Comparison of ENCODE assay signal across 16 cellular contexts in genomic region chr6:111971181-111971829, GRCh38.
DNase-seq lines count a peak whose midpoint lies in the region; ATAC-seq and TF ChIP-seq lines count a peak whose summit lies in the region.
"Had no signal": no experiment of that assay in that cellular context is flagged by ENCODE, and none has a peak within 500 bp of the region (broad histone marks: within the 10 kb centered on the region; RNA-seq: fewer than 3 reads in every experiment).

No MANE protein-coding gene starts in this region.

- in situ Hi-C loops in IMR-90 (cut with MboI; ENCODE audit: low sequenced_read_pairs) (no loop called here), mammary epithelial cell (cut with MboI; ENCODE audit: low sequenced_read_pairs in 2 of 2) (no loop called here)

- DNase-seq in CD4-positive, CD25-positive, alpha-beta regulatory T cell = no peak
- DNase-seq in IMR-90 (no peak), mammary epithelial cell (no peak), GM10266 (ENCODE audit: extremely low spot score) (no peak), BE2C (no peak)
- DNase-seq: central memory CD4-positive, alpha-beta T cell; DMS53; effector CD8-positive, alpha-beta T cell; NCI-H2029; NCI-H524 treated with DMSO at 0.1 percent for 48 hours; nephron progenitor cell; psoas muscle; stimulated activated CD4-positive, alpha-beta T cell treated with anti-CD3 and anti-CD28 coated beads, Interleukin-4, amount 100 ng/mL, for 4 hours; substantia nigra had no signal

- H2AK5ac ChIP-seq in IMR-90 (ENCODE audit: low read depth, low read length) = peak overlapping the region; percentile 40

- H3K4me1 ChIP-seq in CD4-positive, CD25-positive, alpha-beta regulatory T cell (ENCODE audit: control insufficient read depth, insufficient read depth, low read length, poor library complexity, severe bottlenecking) = peaks cover 37% of the 10 kb centered on the region
- H3K4me1 ChIP-seq in IMR-90 (ENCODE audit: control insufficient read depth, insufficient read depth, low read length) (peaks cover 9% of the 10 kb centered on the region), mammary epithelial cell (ENCODE audit: insufficient read depth, low read length) (peaks cover 30% of the 10 kb centered on the region), parathyroid adenoma (no peaks in the 10 kb centered on the region), BE2C (0 out of 2 replicates have a peak, but pooled peaks cover 3% of the 10 kb centered on the region)
- H3K4me1 ChIP-seq: psoas muscle had no signal

- H3K79me2 ChIP-seq in mammary epithelial cell (ENCODE audit: insufficient read depth, low read length) (no peaks in the 10 kb centered on the region), parathyroid adenoma (no peaks in the 10 kb centered on the region)

- no peak overlapping the region for H2AK9ac ChIP-seq in IMR-90 (replicated peaks; ENCODE audit: low read depth, low read length, poor library complexity)

- TF ChIP-seq POLR2A in IMR-90 (IDR thresholded peaks at IDR 0.05; ENCODE audit: low read depth, low read length) = no peak

- peaks cover 9% of the 10 kb centered on the region; the same call in 1 of the 2 replicates for H3K9me1 ChIP-seq in IMR-90 (ENCODE audit: insufficient read depth, low read length)

- H3K56ac ChIP-seq in IMR-90 (ENCODE audit: extremely low read depth, insufficient read depth, low read length) = no peak overlapping the region

- POLR2A ChIA-PET in IMR-90 (lab: Charles Lee; ENCODE audit: unreplicated experiment) = no interaction called here

- H3K36me3 Mint-ChIP-seq in CD4-positive, CD25-positive, alpha-beta regulatory T cell = no peaks in the 10 kb centered on the region

- no peak overlapping the region for H2BK5ac ChIP-seq in IMR-90 (ENCODE audit: low read depth, low read length, poor library complexity, severe bottlenecking)

- dilution Hi-C loops in IMR-90 (cut with HindIII; ENCODE audit: low sequenced_read_pairs, unreplicated experiment) (no loop called here), mammary epithelial cell (cut with HindIII; ENCODE audit: low sequenced_read_pairs) (loop anchor here (10.0 kb wide), 1 partner anchor 63 kb away; no protein-coding TSS in a partner anchor)

- no peak overlapping the region for H3K4me3 Mint-ChIP-seq in CD4-positive, CD25-positive, alpha-beta regulatory T cell
- H3K4me3 Mint-ChIP-seq: nephron progenitor cell had no signal

- H4K20me1 ChIP-seq in IMR-90 (ENCODE audit: insufficient read depth, low read length) (no peaks in the 10 kb centered on the region), mammary epithelial cell (ENCODE audit: insufficient read depth, low read length) (no peaks in the 10 kb centered on the region)

- BruUV-seq in IMR-90 (replicated peaks; lab: Mats Ljungman, UMichigan) (no TSS peak), mammary epithelial cell (replicated peaks; lab: Mats Ljungman, UMichigan) (no TSS peak)

- H3K27ac ChIP-seq in CD4-positive, CD25-positive, alpha-beta regulatory T cell (ENCODE audit: insufficient read depth, low read length, poor library complexity, severe bottlenecking) = no peak overlapping the region
- H3K27ac ChIP-seq in IMR-90 (ENCODE audit: insufficient read depth, low read length) (no peak overlapping the region), mammary epithelial cell (ENCODE audit: insufficient read depth, low read depth, low read length) (peak overlapping the region; percentile 99), parathyroid adenoma (no peak overlapping the region)
- H3K27ac ChIP-seq: psoas muscle had no signal

- H3K36me3 ChIP-seq in CD4-positive, CD25-positive, alpha-beta regulatory T cell (ENCODE audit: control insufficient read depth, insufficient read depth, low read length) = no peaks in the 10 kb centered on the region
- H3K36me3 ChIP-seq in IMR-90 (ENCODE audit: control insufficient read depth, insufficient read depth, low read length) (no peaks in the 10 kb centered on the region), mammary epithelial cell (ENCODE audit: insufficient read depth, low read length) (no peaks in the 10 kb centered on the region), parathyroid adenoma (ENCODE audit: control insufficient read depth, insufficient read depth, low read length) (no peaks in the 10 kb centered on the region), BE2C (no peaks in the 10 kb centered on the region)

- H3K4me2 ChIP-seq in IMR-90 (ENCODE audit: low read depth, low read length) = no peak overlapping the region
- H3K4me2 ChIP-seq in mammary epithelial cell (ENCODE audit: insufficient read depth, low read depth, low read length) = no peak overlapping the region
- no peak overlapping the region for H3K4me2 ChIP-seq in parathyroid adenoma (ENCODE audit: low read length)

- peaks cover 22 to 60% (median 30%) of the 10 kb centered on the region in 4 donors for H3K4me1 Mint-ChIP-seq in CD4-positive, CD25-positive, alpha-beta regulatory T cell

- peak overlapping the region; percentile 30 for H2BK20ac ChIP-seq in IMR-90 (ENCODE audit: low read depth, low read length)

- peak overlapping the region in 2 of 3 donors; percentile 87 to 98 for H3K27ac Mint-ChIP-seq in CD4-positive, CD25-positive, alpha-beta regulatory T cell
- H3K27ac Mint-ChIP-seq: nephron progenitor cell had no signal

- no peaks in the 10 kb centered on the region for H3K9me3 ChIP-seq in CD4-positive, CD25-positive, alpha-beta regulatory T cell (ENCODE audit: control insufficient read depth in 2 of 2, low read length in 2 of 2)
- H3K9me3 ChIP-seq in IMR-90 (ENCODE audit: control insufficient read depth, insufficient read depth, low read length) (no peaks in the 10 kb centered on the region), mammary epithelial cell (replicated peaks; ENCODE audit: insufficient read depth, low read length) (no peaks in the 10 kb centered on the region), parathyroid adenoma (ENCODE audit: control insufficient read depth, low read length) (no peaks in the 10 kb centered on the region), BE2C (no peaks in the 10 kb centered on the region)
- H3K9me3 ChIP-seq: psoas muscle had no signal

- no peak for TF ChIP-seq RAD21 in IMR-90 (IDR thresholded peaks at IDR 0.05; ENCODE audit: low read length)

- intact Hi-C loops in IMR-90 (cut with micrococcal nuclease) (loop anchor here (5.0 kb wide), 1 partner anchor 99 kb away; the partner anchor contains the start of gene FYN), mammary epithelial cell (cut with micrococcal nuclease) (no loop called here)

- no peak overlapping the region for H3K23ac ChIP-seq in IMR-90 (ENCODE audit: low read depth, low read length)

- peak overlapping the region; percentile 49; the same call in 1 of the 2 replicates for H3K4ac ChIP-seq in IMR-90 (ENCODE audit: low read depth, low read length)

- no peaks in the 10 kb centered on the region for H3K27me3 ChIP-seq in CD4-positive, CD25-positive, alpha-beta regulatory T cell (ENCODE audit: control insufficient read depth, insufficient read depth, low read length)
- H3K27me3 ChIP-seq in IMR-90 (ENCODE audit: control insufficient read depth, insufficient read depth, low read length) = peaks cover 2% of the 10 kb centered on the region; the same call in 1 of the 2 replicates
- no peaks in the 10 kb centered on the region for H3K27me3 ChIP-seq in mammary epithelial cell (ENCODE audit: insufficient read depth, low read length)
- no peaks in the 10 kb centered on the region for H3K27me3 ChIP-seq in parathyroid adenoma (ENCODE audit: control insufficient read depth, insufficient read depth, low read length)
- H3K27me3 ChIP-seq in BE2C = no peaks in the 10 kb centered on the region

- no peak overlapping the region for H2BK120ac ChIP-seq in IMR-90 (ENCODE audit: low read depth, low read length)

- no peak overlapping the region for H4K8ac ChIP-seq in IMR-90 (ENCODE audit: low read depth in 2 of 2, low read length in 2 of 2)

- no peak for ATAC-seq in CD4-positive, CD25-positive, alpha-beta regulatory T cell (ENCODE audit: low read depth in 2 of 2)
- ATAC-seq in IMR-90 (ENCODE audit: low read depth) (no peak), GM21619 (IDR thresholded peaks at IDR 0.05; ENCODE audit: unreplicated experiment) (no peak)
- ATAC-seq: psoas muscle had no signal

- no peak for TF ChIP-seq CTCF in IMR-90 (conservative IDR thresholded peaks at IDR 0.05; ENCODE audit: low read depth, low read length)
- TF ChIP-seq CTCF in mammary epithelial cell (conservative IDR thresholded peaks at IDR 0.05 in 1 of 2, IDR thresholded peaks at IDR 0.05 in 1 of 2; ENCODE audit: extremely low read depth in 1 of 2, insufficient read depth in 1 of 2, low read depth in 1 of 2, low read length in 2 of 2) = no peak
- TF ChIP-seq CTCF in parathyroid adenoma (IDR thresholded peaks at IDR 0.05) = no peak
- no peak for TF ChIP-seq CTCF in GM10266 (IDR thresholded peaks at IDR 0.05; ENCODE audit: control insufficient read depth, insufficient read depth, low read depth, missing control alignments)
- TF ChIP-seq CTCF in BE2C (IDR thresholded peaks at IDR 0.05; ENCODE audit: low read depth, low read length) = no peak

- H2AFZ ChIP-seq in IMR-90 (replicated peaks; ENCODE audit: low read length, poor library complexity) = no peak overlapping the region
- H2AFZ ChIP-seq in mammary epithelial cell (ENCODE audit: low read depth, low read length) = peak overlapping the region; percentile 76
- peak overlapping the region; percentile 34 for H2AFZ ChIP-seq in parathyroid adenoma

- peak overlapping the region; percentile 49; the same call in 1 of the 2 replicates for H3K18ac ChIP-seq in IMR-90 (ENCODE audit: low read depth, low read length)

- peaks cover 0 to 2% (median 0%) of the 10 kb centered on the region in 7 donors for H3K9me3 Mint-ChIP-seq in CD4-positive, CD25-positive, alpha-beta regulatory T cell
- H3K9me3 Mint-ChIP-seq: nephron progenitor cell had no signal

- peak overlapping the region; percentile 44; the same call in 1 of the 2 replicates for H3K14ac ChIP-seq in IMR-90 (replicated peaks; ENCODE audit: low read depth, low read length)

- H3K9ac ChIP-seq in IMR-90 (ENCODE audit: low read depth, low read length) (no peak overlapping the region), mammary epithelial cell (ENCODE audit: insufficient read depth, low read length) (no peak overlapping the region), parathyroid adenoma (no peak overlapping the region)

- H4K5ac ChIP-seq in IMR-90 (ENCODE audit: low read depth, low read length) = no peak overlapping the region

- H3K4me3 ChIP-seq in CD4-positive, CD25-positive, alpha-beta regulatory T cell (ENCODE audit: low read depth, low read length) = no peak overlapping the region
- H3K4me3 ChIP-seq in IMR-90 (ENCODE audit: insufficient read depth, low read depth, low read length) (no peak overlapping the region), mammary epithelial cell (replicated peaks in 1 of 3; ENCODE audit: insufficient read depth in 1 of 3, low read depth in 2 of 3, low read length in 3 of 3) (no peak overlapping the region), parathyroid adenoma (ENCODE audit: low read depth, low read length) (no peak overlapping the region), BE2C (ENCODE audit: low read depth, low read length) (no peak overlapping the region)
- H3K4me3 ChIP-seq: psoas muscle had no signal

- no CpG with 5 or more reads among the region's 7 CpGs for WGBS in IMR-90 (ENCODE audit: extremely low coverage in 2 of 2, insufficient read length in 1 of 2), 2 experiments
- 97% methylated on average over 7 of the region's 7 CpGs for WGBS in mammary epithelial cell (ENCODE audit: low coverage, missing lambda C conversion rate)

- peaks cover 0 to 6% of the 10 kb centered on the region in 2 experiments; a peak in 1 of 4 replicates for H3K79me1 ChIP-seq in IMR-90 (ENCODE audit: low read depth in 1 of 2, low read length in 2 of 2)

- H2BK15ac ChIP-seq in IMR-90 (ENCODE audit: low read depth, low read length) = 0 out of 3 replicates have a peak overlapping the region, but pooled peaks have one; percentile 32

- H4K91ac ChIP-seq in IMR-90 (ENCODE audit: insufficient read depth, low read depth, low read length) = no peak overlapping the region; the same call in 1 of the 2 replicates

- H3K27me3 Mint-ChIP-seq in CD4-positive, CD25-positive, alpha-beta regulatory T cell = peaks cover 14% of the 10 kb centered on the region

- CTCF ChIA-PET in IMR-90 (lab: Yijun Ruan, JAX) = interaction anchor here (1.2 kb wide), 1 partner anchor 10 kb away, joined by 3 read pairs; no protein-coding TSS in a partner anchor
- CTCF ChIA-PET in mammary epithelial cell (lab: Charles Lee; ENCODE audit: low non-redundant PET) = no interaction called here
